Comparison of ENCODE assay signal across 1 cellular context in the genomic region with DNA sequence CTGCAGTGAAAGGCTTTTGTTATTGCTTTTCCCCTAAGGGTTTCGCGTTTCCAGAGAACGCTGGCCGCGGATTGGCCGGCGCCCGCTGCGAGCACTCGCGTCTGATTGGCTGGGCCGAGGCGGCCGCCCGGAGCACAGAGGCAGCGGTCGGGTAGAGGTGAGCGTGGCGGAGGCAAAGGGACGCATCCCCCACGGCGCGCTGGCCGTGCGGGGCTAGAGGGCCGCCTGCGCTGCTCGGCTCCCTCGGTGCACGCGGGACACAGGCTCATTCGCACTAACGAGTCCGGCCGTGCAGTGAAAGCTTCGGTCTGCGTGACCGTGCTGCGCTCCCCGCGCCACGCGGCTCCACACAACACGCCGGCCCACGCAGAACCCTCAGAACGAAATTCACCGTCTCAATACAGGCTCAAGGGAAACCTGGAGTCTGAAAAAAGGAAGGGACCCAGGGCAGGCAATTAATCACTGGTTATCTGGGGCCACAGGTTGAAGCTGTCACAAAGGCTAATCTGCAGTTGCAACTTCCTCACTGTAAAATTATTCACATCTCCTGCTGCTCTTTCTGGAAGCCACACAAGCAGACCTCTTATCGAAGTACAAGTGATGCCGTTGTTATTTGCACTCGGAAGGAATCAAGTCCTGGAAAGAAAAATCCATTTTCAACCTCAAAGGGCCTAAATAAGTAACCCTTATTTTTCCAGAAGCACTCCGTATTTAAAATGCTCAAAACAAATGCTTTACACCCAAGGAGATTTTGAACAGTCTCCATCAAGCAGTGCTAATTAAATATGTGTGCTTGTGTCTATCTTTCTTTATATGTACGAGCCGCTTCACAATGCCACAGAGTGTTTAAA.
TF ChIP-seq lines count a peak whose summit lies in the region.

No MANE protein-coding gene starts in this region.

TF ChIP-seq in H1, 55 proteins besides CTCF, POLR2A, EP300 and RAD21:
- TF ChIP-seq SP1 (IDR thresholded peaks at IDR 0.05; ENCODE audit: low read depth, low read length): 0 out of 2 replicates have a peak, but pooled peaks have one; percentile 20
- TF ChIP-seq POLR2AphosphoS5 (IDR thresholded peaks at IDR 0.05; ENCODE audit: low read depth, low read length): peak; percentile 54; the same call in 1 of the 2 replicates
- TF ChIP-seq CTBP2 (IDR thresholded peaks at IDR 0.05; ENCODE audit: borderline replicate concordance, insufficient read depth, insufficient read length, low read length): peak; percentile 65
- no peak for TF ChIP-seq SIX5 (IDR thresholded peaks at IDR 0.05; ENCODE audit: low read depth, low read length)
- TF ChIP-seq BACH1 (IDR thresholded peaks at IDR 0.05; ENCODE audit: low read length): peak; percentile 75
- TF ChIP-seq E2F6 (IDR thresholded peaks at IDR 0.05): peak; percentile 66
- TF ChIP-seq TBP (IDR thresholded peaks at IDR 0.05; ENCODE audit: low read depth, low read length): peak; percentile 27; the same call in 1 of the 2 replicates
- peak; percentile 59 for TF ChIP-seq ASH2L (IDR thresholded peaks at IDR 0.05; ENCODE audit: low read length)
- no peak for TF ChIP-seq SUZ12 (IDR thresholded peaks at IDR 0.05; ENCODE audit: low read length)
- TF ChIP-seq PHF8 (conservative IDR thresholded peaks at IDR 0.05; ENCODE audit: low read depth, low read length): 0 out of 2 replicates have a peak, but pooled peaks have one; percentile 50
- TF ChIP-seq RBBP5 (IDR thresholded peaks at IDR 0.05; ENCODE audit: borderline replicate concordance, low read depth, low read length): peak; percentile 53; the same call in 1 of the 2 replicates
- TF ChIP-seq SRF (IDR thresholded peaks at IDR 0.05; ENCODE audit: low read depth, low read length): no peak
- TF ChIP-seq HDAC2 (IDR thresholded peaks at IDR 0.05; ENCODE audit: borderline replicate concordance in 1 of 2, low read depth in 2 of 2, low read length in 2 of 2): peak in 1 of 2 experiments; percentile 93; a peak in 2 of 4 replicates
- peak; percentile 54; the same call in 1 of the 2 replicates for TF ChIP-seq MAX (IDR thresholded peaks at IDR 0.05)
- peak; percentile 40; the same call in 1 of the 2 replicates for TF ChIP-seq TAF1 (IDR thresholded peaks at IDR 0.05; ENCODE audit: low read depth, low read length)
TF ChIP-seq in H1: peak in this region for 12.
